ENCODE assay signal across 1 cellular context in genomic region chr3:72144773-72145505, GRCh38.
A peak's percentile ranks its signal among the peaks of the same experiment; 100 is the strongest.
TF ChIP-seq lines count a peak whose summit lies in the region.

No MANE protein-coding gene starts in this region.

TF ChIP-seq in K562, 482 proteins besides CTCF, POLR2A, EP300 and RAD21 (continued from another document and continues in another):
- no peak for TF ChIP-seq SRF (CRISPR knock-in tag; IDR thresholded peaks at IDR 0.05)
- peak; percentile 90 to 92 for TF ChIP-seq ARNT (IDR thresholded peaks at IDR 0.05)
- TF ChIP-seq HLTF (IDR thresholded peaks at IDR 0.05): 0 out of 2 replicates have a peak, but pooled peaks have one; percentile 26
- TF ChIP-seq ILK (tag; IDR thresholded peaks at IDR 0.05; ENCODE audit: borderline replicate concordance, low read depth): no peak
- TF ChIP-seq RAD51 (IDR thresholded peaks at IDR 0.05; ENCODE audit: borderline replicate concordance, low read depth): no peak
- TF ChIP-seq POLR3G (IDR thresholded peaks at IDR 0.05; ENCODE audit: extremely low read depth, insufficient read length, insufficient replicate concordance): no peak
- no peak for TF ChIP-seq GABPB1 (CRISPR knock-in tag; IDR thresholded peaks at IDR 0.05)
- TF ChIP-seq NELFE (IDR thresholded peaks at IDR 0.05; ENCODE audit: insufficient read depth, insufficient read length): no peak
- no peak for TF ChIP-seq ZFP30 (CRISPR knock-in tag; IDR thresholded peaks at IDR 0.05; ENCODE audit: borderline replicate concordance)
- TF ChIP-seq ZFX (CRISPR knock-in tag; IDR thresholded peaks at IDR 0.05): no peak
- no peak for TF ChIP-seq NR4A1 (CRISPR knock-in tag; IDR thresholded peaks at IDR 0.05)
- peak; percentile 80; the same call in 1 of the 2 replicates for TF ChIP-seq NR4A1 (tag; IDR thresholded peaks at IDR 0.05)
- no peak for TF ChIP-seq JUNB (CRISPR knock-in tag; conservative IDR thresholded peaks at IDR 0.05)
- no peak for TF ChIP-seq ZNF143 (CRISPR knock-in tag; IDR thresholded peaks at IDR 0.05)
- TF ChIP-seq SRSF9 (IDR thresholded peaks at IDR 0.05; ENCODE audit: borderline replicate concordance, low read depth, low read length): no peak
- peak; percentile 96 for TF ChIP-seq TAL1 (IDR thresholded peaks at IDR 0.05)
- no peak for TF ChIP-seq ZBTB1 (CRISPR knock-in tag; IDR thresholded peaks at IDR 0.05; ENCODE audit: borderline replicate concordance, low read depth)
- TF ChIP-seq ARID4B (CRISPR knock-in tag; IDR thresholded peaks at IDR 0.05): no peak
- TF ChIP-seq ZFP1 (CRISPR knock-in tag; IDR thresholded peaks at IDR 0.05): no peak
- TF ChIP-seq BRD9 (IDR thresholded peaks at IDR 0.05; ENCODE audit: low read depth, partially characterized antibody): peak; percentile 84
- TF ChIP-seq ZNF586 (CRISPR knock-in tag; conservative IDR thresholded peaks at IDR 0.05): no peak
- no peak for TF ChIP-seq MGA (IDR thresholded peaks at IDR 0.05)
- no peak for TF ChIP-seq ZNF407 (IDR thresholded peaks at IDR 0.05; ENCODE audit: low read depth)
- peak; percentile 87; the same call in 1 of the 2 replicates for TF ChIP-seq TCF7 (IDR thresholded peaks at IDR 0.05; ENCODE audit: borderline replicate concordance)
- peak; percentile 82 for TF ChIP-seq MTA1 (IDR thresholded peaks at IDR 0.05; ENCODE audit: borderline replicate concordance)
- TF ChIP-seq SMARCA4 (IDR thresholded peaks at IDR 0.05): peak; percentile 99
- TF ChIP-seq ZBTB2 (IDR thresholded peaks at IDR 0.05): peak; percentile 90
- TF ChIP-seq RB1 (IDR thresholded peaks at IDR 0.05; ENCODE audit: low read depth): no peak
- no peak for TF ChIP-seq ZBTB7A (IDR thresholded peaks at IDR 0.05; ENCODE audit: borderline replicate concordance, control insufficient read depth, low read depth, low read length)
- no peak for TF ChIP-seq ZNF511 (CRISPR knock-in tag; IDR thresholded peaks at IDR 0.05)
- peak; percentile 96 for TF ChIP-seq MEIS2 (IDR thresholded peaks at IDR 0.05; ENCODE audit: partially characterized antibody)
- peak; percentile 77 for TF ChIP-seq MYC (IDR thresholded peaks at IDR 0.05; ENCODE audit: low read depth, low read length)
- no peak for TF ChIP-seq MYC (CRISPR knock-in tag; IDR thresholded peaks at IDR 0.05; ENCODE audit: borderline replicate concordance, low read depth)
- no peak for TF ChIP-seq SMARCA5 (IDR thresholded peaks at IDR 0.05)
